17 cellular contexts compared by ENCODE assay signal in genomic region chr11:84247129-84247528, GRCh38.
"Had no signal": no experiment of that assay in that cellular context is flagged by ENCODE, and none has a peak within 500 bp of the region (broad histone marks: within the 10 kb centered on the region; RNA-seq: fewer than 3 reads in every experiment).

No MANE protein-coding gene starts in this region.

- H3K27me3 ChIP-seq: left lung, transverse colon, vagina had no signal

- DNase-seq: cortex of kidney; effector CD4-positive, alpha-beta T cell; left lung; lower lobe of right lung; naive thymus-derived CD8-positive, alpha-beta T cell; nephron progenitor cell; nucleus accumbens; right cardiac atrium; small intestine; stimulated activated CD4-positive, alpha-beta T cell treated with anti-CD3 and anti-CD28 coated beads, Interleukin-15, amount 100 ng/mL, for 24 hours; stimulated activated CD4-positive, alpha-beta T cell treated with anti-CD3 and anti-CD28 coated beads, Interleukin-2, amount 100 ng/mL, for 48 hours; stimulated activated naive B cell treated with anti-CD40 and anti-IgM and Interleukin-4, amounts not matched to agents 10 μg/mL and 1 μg/mL and 100 μg/mL, for 72 hours; transverse colon had no signal

- H3K27me3 Mint-ChIP-seq: naive thymus-derived CD8-positive, alpha-beta T cell; stimulated activated naive B cell treated with anti-CD40 and anti-IgM and Interleukin-4, amounts not matched to agents 10 μg/mL and 1 μg/mL and 100 μg/mL, for 72 hours; stimulated activated naive CD8-positive, alpha-beta T cell treated with anti-CD3 and anti-CD28 coated beads, Interleukin-15, Interleukin-2, amounts not matched to agents 100 ng/mL and 50 ng/mL, for 24 hours had no signal

- H3K27ac Mint-ChIP-seq: naive thymus-derived CD8-positive, alpha-beta T cell; nephron progenitor cell; stimulated activated naive B cell treated with anti-CD40 and anti-IgM and Interleukin-4, amounts not matched to agents 10 μg/mL and 1 μg/mL and 100 μg/mL, for 72 hours; stimulated activated naive CD8-positive, alpha-beta T cell treated with anti-CD3 and anti-CD28 coated beads, Interleukin-15, Interleukin-2, amounts not matched to agents 100 ng/mL and 50 ng/mL, for 24 hours had no signal

- ATAC-seq: left lung; lower lobe of right lung; naive thymus-derived CD8-positive, alpha-beta T cell; stimulated activated naive B cell treated with anti-CD40 and anti-IgM and Interleukin-4, amounts not matched to agents 10 μg/mL and 1 μg/mL and 100 μg/mL, for 72 hours had no signal

- H3K4me1 Mint-ChIP-seq: naive thymus-derived CD8-positive, alpha-beta T cell; nephron progenitor cell had no signal

- H3K4me3 Mint-ChIP-seq: naive thymus-derived CD8-positive, alpha-beta T cell; nephron progenitor cell; stimulated activated naive B cell treated with anti-CD40 and anti-IgM and Interleukin-4, amounts not matched to agents 10 μg/mL and 1 μg/mL and 100 μg/mL, for 72 hours; stimulated activated naive CD8-positive, alpha-beta T cell treated with anti-CD3 and anti-CD28 coated beads, Interleukin-15, Interleukin-2, amounts not matched to agents 100 ng/mL and 50 ng/mL, for 24 hours had no signal

- H3K36me3 Mint-ChIP-seq: naive thymus-derived CD8-positive, alpha-beta T cell; stimulated activated naive B cell treated with anti-CD40 and anti-IgM and Interleukin-4, amounts not matched to agents 10 μg/mL and 1 μg/mL and 100 μg/mL, for 72 hours had no signal

- H3K27ac ChIP-seq: left lung, lower lobe of right lung, prostate gland, transverse colon, vagina had no signal

- H3K4me3 ChIP-seq: left lung, lower lobe of right lung, prostate gland, thoracic aorta, transverse colon, vagina had no signal

- H3K36me3 ChIP-seq: left lung, lower lobe of right lung, prostate gland, thoracic aorta, transverse colon, vagina had no signal

- H3K9me3 Mint-ChIP-seq: nephron progenitor cell; stimulated activated naive B cell treated with anti-CD40 and anti-IgM and Interleukin-4, amounts not matched to agents 10 μg/mL and 1 μg/mL and 100 μg/mL, for 72 hours had no signal

- H3K4me1 ChIP-seq: lower lobe of right lung, prostate gland, transverse colon, vagina had no signal
